15 cellular contexts compared by ENCODE assay signal in the genomic region with DNA sequence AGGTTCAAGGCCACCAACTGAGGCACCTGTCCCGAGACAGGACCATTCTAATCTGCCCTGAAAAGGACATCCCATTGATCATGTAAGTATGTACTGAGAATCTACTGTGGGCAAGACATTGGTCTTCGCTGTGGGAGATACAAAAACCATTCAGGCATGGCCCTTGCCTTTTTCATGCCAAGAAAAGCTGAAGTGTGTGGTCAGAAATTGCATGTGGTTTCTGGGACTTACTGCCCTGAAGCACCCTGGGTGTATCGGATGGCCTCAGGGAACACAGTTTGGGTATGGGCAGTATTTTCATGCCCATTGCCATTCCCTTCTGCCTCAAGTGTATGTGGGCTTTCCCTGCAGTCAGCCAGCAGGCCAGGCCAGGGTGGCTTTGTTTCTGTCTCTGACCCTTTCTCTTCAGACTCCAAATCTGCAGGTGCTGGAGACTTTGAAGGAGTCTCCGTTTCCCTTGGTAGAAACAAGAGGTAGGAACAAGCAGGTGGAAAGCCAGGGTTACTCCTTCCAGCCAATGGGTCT.
DNase-seq lines count a peak whose midpoint lies in the region; ATAC-seq and TF ChIP-seq lines count a peak whose summit lies in the region.
"Had no signal": no experiment of that assay in that cellular context is flagged by ENCODE, and none has a peak within 500 bp of the region (broad histone marks: within the 10 kb centered on the region; RNA-seq: fewer than 3 reads in every experiment).

No MANE protein-coding gene starts in this region.

- intact Hi-C loops in psoas muscle (cut with DNase I) = loop anchor here (2.0 to 10.0 kb wide), 5 partner anchors 44 to 820 kb away; a partner anchor contains a TSS

- no peak for ATAC-seq in psoas muscle
- ATAC-seq in HG03159 (IDR thresholded peaks at IDR 0.05; ENCODE audit: unreplicated experiment) = no peak
- ATAC-seq: GM12878 had no signal

- DNase-seq in T-helper 1 cell (no peak), M059J (ENCODE audit: low read depth) (peak; percentile 19), endothelial cell (ENCODE audit: low spot score) (no peak), psoas muscle (no peak), NCI-H1930 (lab: John Stamatoyannopoulos, UW) (no peak), cerebellum (ENCODE audit: low spot score) (no peak)
- DNase-seq: activated CD4-positive, CD25-positive, alpha-beta regulatory T cell treated with anti-CD3 and anti-CD28 coated beads, Interleukin-2, amount 50 U/mL, for 72 hours; amygdala; DND-41; hippocampal formation; NCI-H1694 treated with DMSO at 0.1 percent for 48 hours; tibial artery had no signal

- H3K4me3 ChIP-seq in psoas muscle = peak overlapping the region; percentile 83

- H3K9me3 ChIP-seq in psoas muscle = no peaks in the 10 kb centered on the region
- H3K9me3 ChIP-seq: tibial artery had no signal

- TF ChIP-seq CTCF in endothelial cell (IDR thresholded peaks at IDR 0.05; ENCODE audit: unreplicated experiment) = no peak
- TF ChIP-seq CTCF in psoas muscle (IDR thresholded peaks at IDR 0.05) = no peak

- H3K27me3 ChIP-seq in psoas muscle (ENCODE audit: insufficient read depth in 3 of 3, low read length in 2 of 3) = no peaks in the 10 kb centered on the region
- H3K27me3 ChIP-seq: tibial artery had no signal

- 69 to 83% (median 71%) methylated on average over 4 of the region's 4 CpGs for WGBS in psoas muscle, 3 donors

- H3K27ac Mint-ChIP-seq in T-helper 1 cell treated with Interleukin-12 subunit alpha and Interleukin-12 subunit beta and Interleukin-4 antibody, amounts not matched to agents 30 μg/mL and 1 μg/mL, for 36 hours = no peak overlapping the region
- H3K27ac Mint-ChIP-seq in endothelial cell (ENCODE audit: unreplicated experiment) = no peak overlapping the region

- H3K36me3 ChIP-seq in psoas muscle (ENCODE audit: insufficient read depth in 1 of 2, low read depth in 1 of 2) = no peaks in the 10 kb centered on the region
- H3K36me3 ChIP-seq: tibial artery had no signal

- peaks cover 7% of the 10 kb centered on the region for H3K4me1 ChIP-seq in psoas muscle

- H3K9me3 Mint-ChIP-seq in T-helper 1 cell treated with Interleukin-12 subunit alpha and Interleukin-12 subunit beta and Interleukin-4 antibody, amounts not matched to agents 30 μg/mL and 1 μg/mL, for 36 hours = no peaks in the 10 kb centered on the region
- no peaks in the 10 kb centered on the region for H3K9me3 Mint-ChIP-seq in endothelial cell (ENCODE audit: unreplicated experiment)

- H3K27me3 Mint-ChIP-seq in T-helper 1 cell treated with Interleukin-12 subunit alpha and Interleukin-12 subunit beta and Interleukin-4 antibody, amounts not matched to agents 30 μg/mL and 1 μg/mL, for 36 hours (ENCODE audit: low read depth) = peaks cover 3% of the 10 kb centered on the region
- peaks cover 3% of the 10 kb centered on the region for H3K27me3 Mint-ChIP-seq in endothelial cell (ENCODE audit: unreplicated experiment)

- no peaks in the 10 kb centered on the region for H3K36me3 Mint-ChIP-seq in T-helper 1 cell treated with Interleukin-12 subunit alpha and Interleukin-12 subunit beta and Interleukin-4 antibody, amounts not matched to agents 30 μg/mL and 1 μg/mL, for 36 hours (ENCODE audit: low read depth)
- peaks cover 3% of the 10 kb centered on the region for H3K36me3 Mint-ChIP-seq in endothelial cell (ENCODE audit: low read depth, unreplicated experiment)

- peak overlapping the region; percentile 97 for H3K27ac ChIP-seq in psoas muscle

- H3K4me1 Mint-ChIP-seq in T-helper 1 cell treated with Interleukin-12 subunit alpha and Interleukin-12 subunit beta and Interleukin-4 antibody, amounts not matched to agents 30 μg/mL and 1 μg/mL, for 36 hours (ENCODE audit: low read depth) = peaks cover 6% of the 10 kb centered on the region
- peaks cover 9% of the 10 kb centered on the region for H3K4me1 Mint-ChIP-seq in endothelial cell (ENCODE audit: unreplicated experiment)

- H3K4me3 Mint-ChIP-seq in T-helper 1 cell treated with Interleukin-12 subunit alpha and Interleukin-12 subunit beta and Interleukin-4 antibody, amounts not matched to agents 30 μg/mL and 1 μg/mL, for 36 hours = peak overlapping the region; percentile 89
- peak overlapping the region; percentile 63 for H3K4me3 Mint-ChIP-seq in endothelial cell (ENCODE audit: unreplicated experiment)
